ENCODE assay signal across 1 cellular context in the genomic region with DNA sequence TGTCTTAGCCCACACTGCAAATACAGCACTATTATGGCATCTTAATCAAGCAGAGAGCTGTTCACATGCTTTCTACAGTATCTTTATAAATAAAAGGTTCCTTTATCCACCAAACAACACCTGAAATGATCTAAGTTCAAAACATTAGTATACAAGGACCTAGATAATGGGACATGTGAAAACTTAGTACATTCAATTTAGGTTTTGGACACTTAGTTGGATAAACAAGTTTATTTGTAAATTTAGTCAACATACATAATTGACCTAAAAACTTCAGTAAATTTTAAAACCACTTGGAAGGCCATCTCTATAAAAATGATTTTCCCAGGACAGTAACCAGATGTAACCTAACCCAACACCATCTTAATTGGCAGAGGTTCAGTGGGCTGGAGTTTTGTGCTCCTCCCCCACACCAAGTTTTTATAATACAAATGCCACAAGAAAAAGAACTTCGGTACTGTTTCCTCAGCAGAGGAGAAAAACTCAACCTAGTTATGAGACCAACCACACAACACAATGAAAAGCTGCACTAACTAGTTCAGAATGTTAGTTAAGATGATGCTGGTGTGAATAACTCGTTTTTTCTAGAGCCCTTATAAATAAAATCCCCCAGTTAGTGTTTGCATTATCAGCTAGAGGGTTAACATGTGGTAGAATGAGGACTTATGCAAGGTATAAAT.
TF ChIP-seq lines count a peak whose summit lies in the region.

No MANE protein-coding gene starts in this region.

TF ChIP-seq in GM23338, 12 proteins besides CTCF, POLR2A, EP300 and RAD21 (continued from another document):
- TF ChIP-seq, protein P1, sequence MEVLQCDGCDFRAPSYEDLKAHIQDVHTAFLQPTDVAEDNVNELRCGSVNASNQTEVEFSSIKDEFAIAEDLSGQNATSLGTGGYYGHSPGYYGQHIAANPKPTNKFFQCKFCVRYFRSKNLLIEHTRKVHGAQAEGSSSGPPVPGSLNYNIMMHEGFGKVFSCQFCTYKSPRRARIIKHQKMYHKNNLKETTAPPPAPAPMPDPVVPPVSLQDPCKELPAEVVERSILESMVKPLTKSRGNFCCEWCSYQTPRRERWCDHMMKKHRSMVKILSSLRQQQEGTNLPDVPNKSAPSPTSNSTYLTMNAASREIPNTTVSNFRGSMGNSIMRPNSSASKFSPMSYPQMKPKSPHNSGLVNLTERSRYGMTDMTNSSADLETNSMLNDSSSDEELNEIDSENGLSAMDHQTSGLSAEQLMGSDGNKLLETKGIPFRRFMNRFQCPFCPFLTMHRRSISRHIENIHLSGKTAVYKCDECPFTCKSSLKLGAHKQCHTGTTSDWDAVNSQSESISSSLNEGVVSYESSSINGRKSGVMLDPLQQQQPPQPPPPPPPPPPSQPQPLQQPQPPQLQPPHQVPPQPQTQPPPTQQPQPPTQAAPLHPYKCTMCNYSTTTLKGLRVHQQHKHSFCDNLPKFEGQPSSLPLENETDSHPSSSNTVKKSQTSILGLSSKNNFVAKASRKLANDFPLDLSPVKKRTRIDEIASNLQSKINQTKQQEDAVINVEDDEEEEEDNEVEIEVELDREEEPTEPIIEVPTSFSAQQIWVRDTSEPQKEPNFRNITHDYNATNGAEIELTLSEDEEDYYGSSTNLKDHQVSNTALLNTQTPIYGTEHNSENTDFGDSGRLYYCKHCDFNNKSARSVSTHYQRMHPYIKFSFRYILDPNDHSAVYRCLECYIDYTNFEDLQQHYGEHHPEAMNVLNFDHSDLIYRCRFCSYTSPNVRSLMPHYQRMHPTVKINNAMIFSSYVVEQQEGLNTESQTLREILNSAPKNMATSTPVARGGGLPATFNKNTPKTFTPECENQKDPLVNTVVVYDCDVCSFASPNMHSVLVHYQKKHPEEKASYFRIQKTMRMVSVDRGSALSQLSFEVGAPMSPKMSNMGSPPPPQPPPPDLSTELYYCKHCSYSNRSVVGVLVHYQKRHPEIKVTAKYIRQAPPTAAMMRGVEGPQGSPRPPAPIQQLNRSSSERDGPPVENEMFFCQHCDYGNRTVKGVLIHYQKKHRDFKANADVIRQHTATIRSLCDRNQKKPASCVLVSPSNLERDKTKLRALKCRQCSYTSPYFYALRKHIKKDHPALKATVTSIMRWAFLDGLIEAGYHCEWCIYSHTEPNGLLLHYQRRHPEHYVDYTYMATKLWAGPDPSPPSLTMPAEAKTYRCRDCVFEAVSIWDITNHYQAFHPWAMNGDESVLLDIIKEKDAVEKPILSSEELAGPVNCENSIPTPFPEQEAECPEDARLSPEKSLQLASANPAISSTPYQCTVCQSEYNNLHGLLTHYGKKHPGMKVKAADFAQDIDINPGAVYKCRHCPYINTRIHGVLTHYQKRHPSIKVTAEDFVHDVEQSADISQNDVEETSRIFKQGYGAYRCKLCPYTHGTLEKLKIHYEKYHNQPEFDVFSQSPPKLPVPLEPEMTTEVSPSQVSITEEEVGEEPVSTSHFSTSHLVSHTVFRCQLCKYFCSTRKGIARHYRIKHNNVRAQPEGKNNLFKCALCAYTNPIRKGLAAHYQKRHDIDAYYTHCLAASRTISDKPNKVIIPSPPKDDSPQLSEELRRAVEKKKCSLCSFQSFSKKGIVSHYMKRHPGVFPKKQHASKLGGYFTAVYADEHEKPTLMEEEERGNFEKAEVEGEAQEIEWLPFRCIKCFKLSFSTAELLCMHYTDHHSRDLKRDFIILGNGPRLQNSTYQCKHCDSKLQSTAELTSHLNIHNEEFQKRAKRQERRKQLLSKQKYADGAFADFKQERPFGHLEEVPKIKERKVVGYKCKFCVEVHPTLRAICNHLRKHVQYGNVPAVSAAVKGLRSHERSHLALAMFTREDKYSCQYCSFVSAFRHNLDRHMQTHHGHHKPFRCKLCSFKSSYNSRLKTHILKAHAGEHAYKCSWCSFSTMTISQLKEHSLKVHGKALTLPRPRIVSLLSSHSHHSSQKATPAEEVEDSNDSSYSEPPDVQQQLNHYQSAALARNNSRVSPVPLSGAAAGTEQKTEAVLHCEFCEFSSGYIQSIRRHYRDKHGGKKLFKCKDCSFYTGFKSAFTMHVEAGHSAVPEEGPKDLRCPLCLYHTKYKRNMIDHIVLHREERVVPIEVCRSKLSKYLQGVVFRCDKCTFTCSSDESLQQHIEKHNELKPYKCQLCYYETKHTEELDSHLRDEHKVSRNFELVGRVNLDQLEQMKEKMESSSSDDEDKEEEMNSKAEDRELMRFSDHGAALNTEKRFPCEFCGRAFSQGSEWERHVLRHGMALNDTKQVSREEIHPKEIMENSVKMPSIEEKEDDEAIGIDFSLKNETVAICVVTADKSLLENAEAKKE (CRISPR knock-in tag; IDR thresholded peaks at IDR 0.05) = no peak
- TF ChIP-seq NANOG (IDR thresholded peaks at IDR 0.05; ENCODE audit: borderline replicate concordance) (no peak), ZNF331 (CRISPR knock-in tag; IDR thresholded peaks at IDR 0.05; ENCODE audit: low read depth) (no peak)
- TF ChIP-seq, protein P2, sequence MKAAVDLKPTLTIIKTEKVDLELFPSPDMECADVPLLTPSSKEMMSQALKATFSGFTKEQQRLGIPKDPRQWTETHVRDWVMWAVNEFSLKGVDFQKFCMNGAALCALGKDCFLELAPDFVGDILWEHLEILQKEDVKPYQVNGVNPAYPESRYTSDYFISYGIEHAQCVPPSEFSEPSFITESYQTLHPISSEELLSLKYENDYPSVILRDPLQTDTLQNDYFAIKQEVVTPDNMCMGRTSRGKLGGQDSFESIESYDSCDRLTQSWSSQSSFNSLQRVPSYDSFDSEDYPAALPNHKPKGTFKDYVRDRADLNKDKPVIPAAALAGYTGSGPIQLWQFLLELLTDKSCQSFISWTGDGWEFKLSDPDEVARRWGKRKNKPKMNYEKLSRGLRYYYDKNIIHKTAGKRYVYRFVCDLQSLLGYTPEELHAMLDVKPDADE (IDR thresholded peaks at IDR 0.05) = no peak
